ENCODE assay signal across 25 cellular contexts in genomic region chr10:116168329-116168728, GRCh38.
A peak's percentile ranks its signal among the peaks of the same experiment; 100 is the strongest.
DNase-seq lines count a peak whose midpoint lies in the region; ATAC-seq and TF ChIP-seq lines count a peak whose summit lies in the region.
"Had no signal": no experiment of that assay in that cellular context is flagged by ENCODE, and none has a peak within 500 bp of the region (broad histone marks: within the 10 kb centered on the region; RNA-seq: fewer than 3 reads in every experiment).

No MANE protein-coding gene starts in this region.

- POLR2A ChIA-PET in HEK293T (lab: Yijun Ruan, JAX) (no interaction called here), WTC11 (lab: Charles Lee) (no interaction called here)

- no peak overlapping the region for H3K4me3 Mint-ChIP-seq in WTC11
- H3K4me3 Mint-ChIP-seq: CD4-positive, alpha-beta T cell; GM23338 had no signal

- no peak overlapping the region for H3K27ac Mint-ChIP-seq in WTC11
- H3K27ac Mint-ChIP-seq: CD4-positive, alpha-beta T cell; GM23338 had no signal

- H3K9me3 Mint-ChIP-seq in WTC11 = peaks cover 28% of the 10 kb centered on the region

- DNase-seq in G401 (ENCODE audit: low spot score) (peak; percentile 45), HEK293T (ENCODE audit: extremely low spot score) (peak; percentile 28), WTC11 (ENCODE audit: low spot score) (no peak), islet precursor cell (peak; percentile 14), NCI-H748 (lab: John Stamatoyannopoulos, UW; ENCODE audit: unreplicated experiment) (no peak), left colon (no peak)
- DNase-seq: AML-193; CD4-positive, alpha-beta T cell; COR-L47; GDM1; HCEC 1CT; Karpas-422; MV-4-11; NCI-H1105; NCI-H1436 treated with DMSO at 0.1 percent for 48 hours; NCI-H2029; NCI-H2227 treated with DMSO at 0.1 percent for 48 hours; NCI-H774; SIG-M5; SK-N-SH; SW 1271 had no signal

- intact Hi-C loops in left colon (cut with DNase I, micrococcal nuclease) = no loop called here

- no peak for TF ChIP-seq CTCF in WTC11 (IDR thresholded peaks at IDR 0.05)

- H3K36me3 Mint-ChIP-seq in WTC11 = peaks cover 11% of the 10 kb centered on the region

- CTCF ChIA-PET in HEK293T (lab: Yijun Ruan, JAX) = no interaction called here
- CTCF ChIA-PET in WTC11 (lab: Charles Lee) = interaction anchor here (0.6 to 0.9 kb wide), 2 partner anchors 14 to 259 kb away, joined by 3 to 5 read pairs; no protein-coding TSS in a partner anchor

- H3K27me3 Mint-ChIP-seq in WTC11 (ENCODE audit: low read depth) = peaks cover 9% of the 10 kb centered on the region
- H3K27me3 Mint-ChIP-seq: CD4-positive, alpha-beta T cell had no signal

- peaks cover 43% of the 10 kb centered on the region for H3K4me1 Mint-ChIP-seq in WTC11

- peak; percentile 48; the same call in 1 of the 2 replicates for ATAC-seq in WTC11
- no peak for ATAC-seq in left colon
- ATAC-seq in GM18861 (IDR thresholded peaks at IDR 0.05; ENCODE audit: unreplicated experiment) = no peak
- ATAC-seq: A549, GM12878, GM23338 had no signal

- in situ Hi-C loops in G401 (cut with HindIII; ENCODE audit: low sequenced_read_pairs) = no loop called here

TF ChIP-seq in HEK293T, 16 proteins besides CTCF, POLR2A, EP300 and RAD21:
- TF ChIP-seq FOXK2 (IDR thresholded peaks at IDR 0.05) = no peak
- no peak for TF ChIP-seq L3MBTL2 (conservative IDR thresholded peaks at IDR 0.05)
- no peak for TF ChIP-seq ZNF384 (IDR thresholded peaks at IDR 0.05)
- no peak for TF ChIP-seq FOXA1 (IDR thresholded peaks at IDR 0.05)
- TF ChIP-seq, protein P1, sequence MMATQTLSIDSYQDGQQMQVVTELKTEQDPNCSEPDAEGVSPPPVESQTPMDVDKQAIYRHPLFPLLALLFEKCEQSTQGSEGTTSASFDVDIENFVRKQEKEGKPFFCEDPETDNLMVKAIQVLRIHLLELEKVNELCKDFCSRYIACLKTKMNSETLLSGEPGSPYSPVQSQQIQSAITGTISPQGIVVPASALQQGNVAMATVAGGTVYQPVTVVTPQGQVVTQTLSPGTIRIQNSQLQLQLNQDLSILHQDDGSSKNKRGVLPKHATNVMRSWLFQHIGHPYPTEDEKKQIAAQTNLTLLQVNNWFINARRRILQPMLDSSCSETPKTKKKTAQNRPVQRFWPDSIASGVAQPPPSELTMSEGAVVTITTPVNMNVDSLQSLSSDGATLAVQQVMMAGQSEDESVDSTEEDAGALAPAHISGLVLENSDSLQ (IDR thresholded peaks at IDR 0.05) = no peak
- no peak for TF ChIP-seq TARDBP (IDR thresholded peaks at IDR 0.05)
- TF ChIP-seq FOXM1 (IDR thresholded peaks at IDR 0.05; ENCODE audit: borderline replicate concordance) = no peak
- TF ChIP-seq ARNT (IDR thresholded peaks at IDR 0.05) = no peak
- TF ChIP-seq SUZ12 (IDR thresholded peaks at IDR 0.05) = no peak
- TF ChIP-seq BHLHE40 (IDR thresholded peaks at IDR 0.05; ENCODE audit: borderline replicate concordance) = no peak

TF ChIP-seq in WTC11, 78 proteins besides CTCF, POLR2A, EP300 and RAD21 (continues in another document):
- TF ChIP-seq MYBL2 (CRISPR knock-in tag; IDR thresholded peaks at IDR 0.05) = no peak
- TF ChIP-seq SP1 (CRISPR knock-in tag; conservative IDR thresholded peaks at IDR 0.05) = no peak
- TF ChIP-seq FOXK1 (CRISPR knock-in tag; IDR thresholded peaks at IDR 0.05) = no peak
- TF ChIP-seq ZNF671 (CRISPR knock-in tag; IDR thresholded peaks at IDR 0.05) = no peak
- TF ChIP-seq, protein P2, sequence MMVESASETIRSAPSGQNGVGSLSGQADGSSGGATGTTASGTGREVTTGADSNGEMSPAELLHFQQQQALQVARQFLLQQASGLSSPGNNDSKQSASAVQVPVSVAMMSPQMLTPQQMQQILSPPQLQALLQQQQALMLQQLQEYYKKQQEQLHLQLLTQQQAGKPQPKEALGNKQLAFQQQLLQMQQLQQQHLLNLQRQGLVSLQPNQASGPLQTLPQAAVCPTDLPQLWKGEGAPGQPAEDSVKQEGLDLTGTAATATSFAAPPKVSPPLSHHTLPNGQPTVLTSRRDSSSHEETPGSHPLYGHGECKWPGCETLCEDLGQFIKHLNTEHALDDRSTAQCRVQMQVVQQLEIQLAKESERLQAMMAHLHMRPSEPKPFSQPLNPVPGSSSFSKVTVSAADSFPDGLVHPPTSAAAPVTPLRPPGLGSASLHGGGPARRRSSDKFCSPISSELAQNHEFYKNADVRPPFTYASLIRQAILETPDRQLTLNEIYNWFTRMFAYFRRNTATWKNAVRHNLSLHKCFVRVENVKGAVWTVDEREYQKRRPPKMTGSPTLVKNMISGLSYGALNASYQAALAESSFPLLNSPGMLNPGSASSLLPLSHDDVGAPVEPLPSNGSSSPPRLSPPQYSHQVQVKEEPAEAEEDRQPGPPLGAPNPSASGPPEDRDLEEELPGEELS (CRISPR knock-in tag; IDR thresholded peaks at IDR 0.05) = no peak
- TF ChIP-seq JUN (CRISPR knock-in tag; IDR thresholded peaks at IDR 0.05) = no peak
- TF ChIP-seq RORB (CRISPR knock-in tag; IDR thresholded peaks at IDR 0.05) = no peak
- TF ChIP-seq, protein P3, sequence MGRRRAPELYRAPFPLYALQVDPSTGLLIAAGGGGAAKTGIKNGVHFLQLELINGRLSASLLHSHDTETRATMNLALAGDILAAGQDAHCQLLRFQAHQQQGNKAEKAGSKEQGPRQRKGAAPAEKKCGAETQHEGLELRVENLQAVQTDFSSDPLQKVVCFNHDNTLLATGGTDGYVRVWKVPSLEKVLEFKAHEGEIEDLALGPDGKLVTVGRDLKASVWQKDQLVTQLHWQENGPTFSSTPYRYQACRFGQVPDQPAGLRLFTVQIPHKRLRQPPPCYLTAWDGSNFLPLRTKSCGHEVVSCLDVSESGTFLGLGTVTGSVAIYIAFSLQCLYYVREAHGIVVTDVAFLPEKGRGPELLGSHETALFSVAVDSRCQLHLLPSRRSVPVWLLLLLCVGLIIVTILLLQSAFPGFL (CRISPR knock-in tag; IDR thresholded peaks at IDR 0.05; ENCODE audit: borderline replicate concordance) = no peak
- no peak for TF ChIP-seq PRRX2 (CRISPR knock-in tag; IDR thresholded peaks at IDR 0.05)
- TF ChIP-seq KAT7 (CRISPR knock-in tag; IDR thresholded peaks at IDR 0.05; ENCODE audit: borderline replicate concordance) = no peak
- TF ChIP-seq, protein P4, sequence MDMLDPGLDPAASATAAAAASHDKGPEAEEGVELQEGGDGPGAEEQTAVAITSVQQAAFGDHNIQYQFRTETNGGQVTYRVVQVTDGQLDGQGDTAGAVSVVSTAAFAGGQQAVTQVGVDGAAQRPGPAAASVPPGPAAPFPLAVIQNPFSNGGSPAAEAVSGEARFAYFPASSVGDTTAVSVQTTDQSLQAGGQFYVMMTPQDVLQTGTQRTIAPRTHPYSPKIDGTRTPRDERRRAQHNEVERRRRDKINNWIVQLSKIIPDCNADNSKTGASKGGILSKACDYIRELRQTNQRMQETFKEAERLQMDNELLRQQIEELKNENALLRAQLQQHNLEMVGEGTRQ (CRISPR knock-in tag; IDR thresholded peaks at IDR 0.05) = no peak
- TF ChIP-seq, protein P5, sequence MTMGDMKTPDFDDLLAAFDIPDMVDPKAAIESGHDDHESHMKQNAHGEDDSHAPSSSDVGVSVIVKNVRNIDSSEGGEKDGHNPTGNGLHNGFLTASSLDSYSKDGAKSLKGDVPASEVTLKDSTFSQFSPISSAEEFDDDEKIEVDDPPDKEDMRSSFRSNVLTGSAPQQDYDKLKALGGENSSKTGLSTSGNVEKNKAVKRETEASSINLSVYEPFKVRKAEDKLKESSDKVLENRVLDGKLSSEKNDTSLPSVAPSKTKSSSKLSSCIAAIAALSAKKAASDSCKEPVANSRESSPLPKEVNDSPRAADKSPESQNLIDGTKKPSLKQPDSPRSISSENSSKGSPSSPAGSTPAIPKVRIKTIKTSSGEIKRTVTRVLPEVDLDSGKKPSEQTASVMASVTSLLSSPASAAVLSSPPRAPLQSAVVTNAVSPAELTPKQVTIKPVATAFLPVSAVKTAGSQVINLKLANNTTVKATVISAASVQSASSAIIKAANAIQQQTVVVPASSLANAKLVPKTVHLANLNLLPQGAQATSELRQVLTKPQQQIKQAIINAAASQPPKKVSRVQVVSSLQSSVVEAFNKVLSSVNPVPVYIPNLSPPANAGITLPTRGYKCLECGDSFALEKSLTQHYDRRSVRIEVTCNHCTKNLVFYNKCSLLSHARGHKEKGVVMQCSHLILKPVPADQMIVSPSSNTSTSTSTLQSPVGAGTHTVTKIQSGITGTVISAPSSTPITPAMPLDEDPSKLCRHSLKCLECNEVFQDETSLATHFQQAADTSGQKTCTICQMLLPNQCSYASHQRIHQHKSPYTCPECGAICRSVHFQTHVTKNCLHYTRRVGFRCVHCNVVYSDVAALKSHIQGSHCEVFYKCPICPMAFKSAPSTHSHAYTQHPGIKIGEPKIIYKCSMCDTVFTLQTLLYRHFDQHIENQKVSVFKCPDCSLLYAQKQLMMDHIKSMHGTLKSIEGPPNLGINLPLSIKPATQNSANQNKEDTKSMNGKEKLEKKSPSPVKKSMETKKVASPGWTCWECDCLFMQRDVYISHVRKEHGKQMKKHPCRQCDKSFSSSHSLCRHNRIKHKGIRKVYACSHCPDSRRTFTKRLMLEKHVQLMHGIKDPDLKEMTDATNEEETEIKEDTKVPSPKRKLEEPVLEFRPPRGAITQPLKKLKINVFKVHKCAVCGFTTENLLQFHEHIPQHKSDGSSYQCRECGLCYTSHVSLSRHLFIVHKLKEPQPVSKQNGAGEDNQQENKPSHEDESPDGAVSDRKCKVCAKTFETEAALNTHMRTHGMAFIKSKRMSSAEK (CRISPR knock-in tag; IDR thresholded peaks at IDR 0.05; ENCODE audit: borderline replicate concordance) = no peak
- TF ChIP-seq, protein P6, sequence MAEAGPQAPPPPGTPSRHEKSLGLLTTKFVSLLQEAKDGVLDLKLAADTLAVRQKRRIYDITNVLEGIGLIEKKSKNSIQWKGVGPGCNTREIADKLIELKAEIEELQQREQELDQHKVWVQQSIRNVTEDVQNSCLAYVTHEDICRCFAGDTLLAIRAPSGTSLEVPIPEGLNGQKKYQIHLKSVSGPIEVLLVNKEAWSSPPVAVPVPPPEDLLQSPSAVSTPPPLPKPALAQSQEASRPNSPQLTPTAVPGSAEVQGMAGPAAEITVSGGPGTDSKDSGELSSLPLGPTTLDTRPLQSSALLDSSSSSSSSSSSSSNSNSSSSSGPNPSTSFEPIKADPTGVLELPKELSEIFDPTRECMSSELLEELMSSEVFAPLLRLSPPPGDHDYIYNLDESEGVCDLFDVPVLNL (CRISPR knock-in tag; IDR thresholded peaks at IDR 0.05; ENCODE audit: borderline replicate concordance, low read depth) = no peak
- TF ChIP-seq ATF1 (CRISPR knock-in tag; IDR thresholded peaks at IDR 0.05) = no peak
- TF ChIP-seq GTF2I (CRISPR knock-in tag; conservative IDR thresholded peaks at IDR 0.05) = no peak
- no peak for TF ChIP-seq SOX15 (CRISPR knock-in tag; IDR thresholded peaks at IDR 0.05)
- TF ChIP-seq ZNF263 (CRISPR knock-in tag; IDR thresholded peaks at IDR 0.05; ENCODE audit: low read depth) = no peak

Comparison
In these comparisons a context has a peak if more than half of its experiments do, and no peak if none do; other contexts are left out.
1. DNase-seq: peak in G401 (single experiment), HEK293T (single experiment) and islet precursor cell (single experiment); none in WTC11 (single experiment), NCI-H748 (single experiment) and left colon (0 of 2).